8 cellular contexts compared by ENCODE assay signal in the genomic region with DNA sequence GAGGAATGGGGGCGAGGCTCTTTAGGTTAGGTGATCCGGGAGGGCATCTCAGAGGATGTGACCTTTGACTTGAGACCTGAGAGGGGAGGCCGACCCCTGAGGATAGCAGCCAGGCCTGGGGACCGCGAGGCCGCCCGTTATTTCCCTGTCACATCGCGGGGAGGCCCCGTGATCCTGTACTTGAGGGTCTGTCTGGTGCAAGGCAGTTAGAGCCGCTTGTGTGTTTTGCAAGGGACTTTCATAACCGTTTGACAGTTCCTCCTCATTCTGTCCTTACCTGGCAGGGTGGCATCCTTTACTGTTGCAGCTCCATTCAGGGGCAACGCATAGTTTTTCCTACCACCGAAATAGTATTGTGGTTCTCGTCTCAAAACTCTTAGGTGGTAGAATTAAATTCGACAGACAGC. TPM values are rescaled to one million over a fixed set of nuclear protein-coding genes. Genes with fewer than 3 reads are reported as not detected.
A peak's percentile ranks its signal among the peaks of the same experiment; 100 is the strongest.
DNase-seq lines count a peak whose midpoint lies in the region; ATAC-seq and TF ChIP-seq lines count a peak whose summit lies in the region.

No MANE protein-coding gene starts in this region.

- intact Hi-C loops in adrenal gland (cut with DNase I): no loop called here

- no peaks in the 10 kb centered on the region for H3K9me3 ChIP-seq in adrenal gland (replicated peaks in 1 of 3)

- TF ChIP-seq CTCF in adrenal gland (IDR thresholded peaks at IDR 0.05): no peak

- H3K4me1 ChIP-seq in adrenal gland (replicated peaks in 1 of 2): peaks cover 8 to 9% of the 10 kb centered on the region in 2 donors

- no peak for TF ChIP-seq POLR2A in adrenal gland (IDR thresholded peaks at IDR 0.05)

- peaks cover 19% of the 10 kb centered on the region for H3K4me1 Mint-ChIP-seq in memory B cell

- no peaks in the 10 kb centered on the region for H3K36me3 Mint-ChIP-seq in memory B cell

- 4 to 8% (median 6%) methylated on average over 11 to 16 of the region's 16 CpGs for WGBS in adrenal gland, 4 donors

- H3K27me3 ChIP-seq in adrenal gland: no peaks in the 10 kb centered on the region

- no peaks in the 10 kb centered on the region for H3K27me3 Mint-ChIP-seq in memory B cell

- no peaks in the 10 kb centered on the region for H3K9me3 Mint-ChIP-seq in memory B cell

- ATAC-seq in GM21576 (IDR thresholded peaks at IDR 0.05; ENCODE audit: unreplicated experiment) (peak; percentile 29), memory B cell (ENCODE audit: low read depth) (peak; percentile 13), HG03378 (IDR thresholded peaks at IDR 0.05; ENCODE audit: unreplicated experiment) (no peak)

- H3K4me3 Mint-ChIP-seq in memory B cell: peak overlapping the region; percentile 84

- no peaks in the 10 kb centered on the region for H3K36me3 ChIP-seq in adrenal gland (replicated peaks in 1 of 2)

- H3K4me3 ChIP-seq in adrenal gland: peak overlapping the region in 3 of 4 donors; percentile 51 to 84 (median 55)

- peak; percentile 56 for DNase-seq in SIG-M5 treated with dmso at 0.1 percent for 504 hours (lab: John Stamatoyannopoulos, UW; ENCODE audit: unreplicated experiment)
- no peak for DNase-seq in SIG-M5 (lab: John Stamatoyannopoulos, UW)
- peak; percentile 19 for DNase-seq in LHCN-M2 (ENCODE audit: low read depth)
- no peak for DNase-seq in adrenal gland
- no peak for DNase-seq in memory B cell (ENCODE audit: low spot score in 2 of 2)
- no peak for DNase-seq in SHP77 (lab: John Stamatoyannopoulos, UW)

- peak overlapping the region; percentile 93 for H3K27ac Mint-ChIP-seq in memory B cell

- H3K27ac ChIP-seq in adrenal gland: no peak overlapping the region

RNA-seq across cellular contexts. Expression of gene VRK1, which starts 0.8 kb away (rescaled TPM):
- total RNA-seq in LHCN-M2 (2014; rRNA removed) (47.8 and 58.0 TPM in 2 replicates), adrenal gland (10 to 100 TPM in 2 of 8 donors, 1 to 10 TPM in 6; 2.9 to 25.5 (median 6.8) TPM)
- polyA plus RNA-seq in LHCN-M2 (2012): 11.2 TPM
- polyA plus RNA-seq in adrenal gland: 1 to 10 TPM; 5.6 to 7.7 (median 6.8) TPM

Comparison
In these comparisons a context has a peak if more than half of its experiments do, and no peak if none do; other contexts are left out.
1. DNase-seq: peak in SIG-M5 treated with dmso at 0.1 percent for 504 hours (single experiment) and LHCN-M2 (single experiment); none in SIG-M5 (single experiment), adrenal gland (0 of 7), memory B cell (0 of 2) and SHP77 (0 of 2).